ENCODE assay signal across 1 cellular context in the genomic region with DNA sequence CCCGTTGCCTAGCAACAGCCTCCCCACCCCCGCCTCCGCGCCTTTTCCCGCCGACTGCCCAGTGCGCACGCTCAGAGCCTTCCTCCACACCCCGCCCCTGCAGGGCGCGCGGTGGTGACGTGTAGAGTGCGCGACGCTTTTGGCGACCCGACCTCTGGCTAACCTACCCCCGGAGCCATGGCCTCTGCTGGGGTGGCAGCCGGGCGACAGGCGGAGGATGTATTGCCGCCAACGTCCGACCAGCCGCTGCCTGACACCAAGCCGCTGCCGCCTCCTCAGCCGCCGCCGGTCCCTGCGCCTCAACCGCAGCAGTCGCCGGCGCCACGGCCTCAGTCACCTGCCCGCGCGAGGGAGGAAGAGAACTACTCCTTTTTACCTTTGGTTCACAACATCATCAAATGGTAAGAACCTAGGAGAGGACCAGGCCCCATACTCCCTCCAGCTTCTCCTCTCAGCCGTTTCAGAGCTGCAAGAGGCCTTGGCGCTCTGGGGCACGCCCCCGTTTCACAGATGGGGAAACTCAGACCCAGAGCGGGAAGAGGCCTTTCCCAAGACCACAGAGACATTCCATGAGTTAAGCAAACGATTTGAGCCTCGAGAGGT.
TF ChIP-seq lines count a peak whose summit lies in the region.

A gene with protein sequence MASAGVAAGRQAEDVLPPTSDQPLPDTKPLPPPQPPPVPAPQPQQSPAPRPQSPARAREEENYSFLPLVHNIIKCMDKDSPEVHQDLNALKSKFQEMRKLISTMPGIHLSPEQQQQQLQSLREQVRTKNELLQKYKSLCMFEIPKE (plus strand): TSS at position 136 of the 603 bp plus-strand sequence. CDS start 42 bp downstream, at position 178.

TF ChIP-seq in HepG2, 621 proteins besides CTCF, POLR2A, EP300 and RAD21 (continued from another document and continues in another):
- TF ChIP-seq, protein P1, sequence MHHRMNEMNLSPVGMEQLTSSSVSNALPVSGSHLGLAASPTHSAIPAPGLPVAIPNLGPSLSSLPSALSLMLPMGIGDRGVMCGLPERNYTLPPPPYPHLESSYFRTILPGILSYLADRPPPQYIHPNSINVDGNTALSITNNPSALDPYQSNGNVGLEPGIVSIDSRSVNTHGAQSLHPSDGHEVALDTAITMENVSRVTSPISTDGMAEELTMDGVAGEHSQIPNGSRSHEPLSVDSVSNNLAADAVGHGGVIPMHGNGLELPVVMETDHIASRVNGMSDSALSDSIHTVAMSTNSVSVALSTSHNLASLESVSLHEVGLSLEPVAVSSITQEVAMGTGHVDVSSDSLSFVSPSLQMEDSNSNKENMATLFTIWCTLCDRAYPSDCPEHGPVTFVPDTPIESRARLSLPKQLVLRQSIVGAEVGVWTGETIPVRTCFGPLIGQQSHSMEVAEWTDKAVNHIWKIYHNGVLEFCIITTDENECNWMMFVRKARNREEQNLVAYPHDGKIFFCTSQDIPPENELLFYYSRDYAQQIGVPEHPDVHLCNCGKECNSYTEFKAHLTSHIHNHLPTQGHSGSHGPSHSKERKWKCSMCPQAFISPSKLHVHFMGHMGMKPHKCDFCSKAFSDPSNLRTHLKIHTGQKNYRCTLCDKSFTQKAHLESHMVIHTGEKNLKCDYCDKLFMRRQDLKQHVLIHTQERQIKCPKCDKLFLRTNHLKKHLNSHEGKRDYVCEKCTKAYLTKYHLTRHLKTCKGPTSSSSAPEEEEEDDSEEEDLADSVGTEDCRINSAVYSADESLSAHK (CRISPR knock-in tag; IDR thresholded peaks at IDR 0.05; ENCODE audit: borderline replicate concordance): no peak
- TF ChIP-seq ZNF737 (CRISPR knock-in tag; IDR thresholded peaks at IDR 0.05; ENCODE audit: borderline replicate concordance): 0 out of 2 replicates have a peak, but pooled peaks have one; percentile 63
- TF ChIP-seq GPN1 (CRISPR knock-in tag; IDR thresholded peaks at IDR 0.05; ENCODE audit: borderline replicate concordance): 0 out of 2 replicates have a peak, but pooled peaks have one; percentile 42
- peak; percentile 97 for TF ChIP-seq CREB1 (IDR thresholded peaks at IDR 0.05)
- TF ChIP-seq CREB1 (CRISPR knock-in tag; IDR thresholded peaks at IDR 0.05): peak; percentile 99
- peak; percentile 97 for TF ChIP-seq ZSCAN25 (CRISPR knock-in tag; IDR thresholded peaks at IDR 0.05)
- TF ChIP-seq HOXA3 (CRISPR knock-in tag; IDR thresholded peaks at IDR 0.05): peak; percentile 96
- peak; percentile 47 for TF ChIP-seq BCL6 (CRISPR knock-in tag; IDR thresholded peaks at IDR 0.05)
- peak; percentile 84; the same call in 1 of the 2 replicates for TF ChIP-seq ZZZ3 (CRISPR knock-in tag; IDR thresholded peaks at IDR 0.05; ENCODE audit: borderline replicate concordance)
- peak; percentile 49; the same call in 1 of the 2 replicates for TF ChIP-seq ZNF331 (CRISPR knock-in tag; IDR thresholded peaks at IDR 0.05)
- TF ChIP-seq BRCA1 (CRISPR knock-in tag; IDR thresholded peaks at IDR 0.05): 0 out of 2 replicates have a peak, but pooled peaks have one; percentile 46
- peak; percentile 90; the same call in 1 of the 2 replicates for TF ChIP-seq ARHGAP35 (CRISPR knock-in tag; IDR thresholded peaks at IDR 0.05; ENCODE audit: borderline replicate concordance)
- TF ChIP-seq, protein P2, sequence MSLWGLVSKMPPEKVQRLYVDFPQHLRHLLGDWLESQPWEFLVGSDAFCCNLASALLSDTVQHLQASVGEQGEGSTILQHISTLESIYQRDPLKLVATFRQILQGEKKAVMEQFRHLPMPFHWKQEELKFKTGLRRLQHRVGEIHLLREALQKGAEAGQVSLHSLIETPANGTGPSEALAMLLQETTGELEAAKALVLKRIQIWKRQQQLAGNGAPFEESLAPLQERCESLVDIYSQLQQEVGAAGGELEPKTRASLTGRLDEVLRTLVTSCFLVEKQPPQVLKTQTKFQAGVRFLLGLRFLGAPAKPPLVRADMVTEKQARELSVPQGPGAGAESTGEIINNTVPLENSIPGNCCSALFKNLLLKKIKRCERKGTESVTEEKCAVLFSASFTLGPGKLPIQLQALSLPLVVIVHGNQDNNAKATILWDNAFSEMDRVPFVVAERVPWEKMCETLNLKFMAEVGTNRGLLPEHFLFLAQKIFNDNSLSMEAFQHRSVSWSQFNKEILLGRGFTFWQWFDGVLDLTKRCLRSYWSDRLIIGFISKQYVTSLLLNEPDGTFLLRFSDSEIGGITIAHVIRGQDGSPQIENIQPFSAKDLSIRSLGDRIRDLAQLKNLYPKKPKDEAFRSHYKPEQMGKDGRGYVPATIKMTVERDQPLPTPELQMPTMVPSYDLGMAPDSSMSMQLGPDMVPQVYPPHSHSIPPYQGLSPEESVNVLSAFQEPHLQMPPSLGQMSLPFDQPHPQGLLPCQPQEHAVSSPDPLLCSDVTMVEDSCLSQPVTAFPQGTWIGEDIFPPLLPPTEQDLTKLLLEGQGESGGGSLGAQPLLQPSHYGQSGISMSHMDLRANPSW (CRISPR knock-in tag; IDR thresholded peaks at IDR 0.05; ENCODE audit: borderline replicate concordance): peak; percentile 39; the same call in 1 of the 2 replicates
- peak; percentile 90; the same call in 1 of the 2 replicates for TF ChIP-seq KAT7 (CRISPR knock-in tag; IDR thresholded peaks at IDR 0.05; ENCODE audit: borderline replicate concordance)
- TF ChIP-seq MED1 (CRISPR knock-in tag; IDR thresholded peaks at IDR 0.05): peak; percentile 65
- TF ChIP-seq HDAC6 (IDR thresholded peaks at IDR 0.05; ENCODE audit: low read depth, low read length): no peak
- peak; percentile 43; the same call in 1 of the 2 replicates for TF ChIP-seq RFX1 (IDR thresholded peaks at IDR 0.05)
- peak; percentile 81; the same call in 1 of the 2 replicates for TF ChIP-seq CBFB (CRISPR knock-in tag; IDR thresholded peaks at IDR 0.05)
- TF ChIP-seq ZNF547 (CRISPR knock-in tag; IDR thresholded peaks at IDR 0.05): no peak
- no peak for TF ChIP-seq ZNF160 (CRISPR knock-in tag; IDR thresholded peaks at IDR 0.05)
- TF ChIP-seq SOX6 (IDR thresholded peaks at IDR 0.05): no peak
- peak; percentile 26; the same call in 1 of the 2 replicates for TF ChIP-seq SOX6 (CRISPR knock-in tag; IDR thresholded peaks at IDR 0.05)
- TF ChIP-seq IRF2 (CRISPR knock-in tag; IDR thresholded peaks at IDR 0.05): 0 out of 2 replicates have a peak, but pooled peaks have one; percentile 55
- TF ChIP-seq HCFC1 (IDR thresholded peaks at IDR 0.05; ENCODE audit: low read depth, low read length): peak; percentile 76
- no peak for TF ChIP-seq ZFP1 (CRISPR knock-in tag; IDR thresholded peaks at IDR 0.05)
- peak; percentile 77; the same call in 1 of the 2 replicates for TF ChIP-seq SNAPC2 (CRISPR knock-in tag; IDR thresholded peaks at IDR 0.05)
- peak; percentile 66; the same call in 1 of the 2 replicates for TF ChIP-seq DNMT1 (CRISPR knock-in tag; IDR thresholded peaks at IDR 0.05)
- peak; percentile 42; the same call in 1 of the 2 replicates for TF ChIP-seq ZNF777 (CRISPR knock-in tag; IDR thresholded peaks at IDR 0.05)
- TF ChIP-seq ZNF879 (CRISPR knock-in tag; IDR thresholded peaks at IDR 0.05): 0 out of 2 replicates have a peak, but pooled peaks have one; percentile 27
- TF ChIP-seq, protein P3, sequence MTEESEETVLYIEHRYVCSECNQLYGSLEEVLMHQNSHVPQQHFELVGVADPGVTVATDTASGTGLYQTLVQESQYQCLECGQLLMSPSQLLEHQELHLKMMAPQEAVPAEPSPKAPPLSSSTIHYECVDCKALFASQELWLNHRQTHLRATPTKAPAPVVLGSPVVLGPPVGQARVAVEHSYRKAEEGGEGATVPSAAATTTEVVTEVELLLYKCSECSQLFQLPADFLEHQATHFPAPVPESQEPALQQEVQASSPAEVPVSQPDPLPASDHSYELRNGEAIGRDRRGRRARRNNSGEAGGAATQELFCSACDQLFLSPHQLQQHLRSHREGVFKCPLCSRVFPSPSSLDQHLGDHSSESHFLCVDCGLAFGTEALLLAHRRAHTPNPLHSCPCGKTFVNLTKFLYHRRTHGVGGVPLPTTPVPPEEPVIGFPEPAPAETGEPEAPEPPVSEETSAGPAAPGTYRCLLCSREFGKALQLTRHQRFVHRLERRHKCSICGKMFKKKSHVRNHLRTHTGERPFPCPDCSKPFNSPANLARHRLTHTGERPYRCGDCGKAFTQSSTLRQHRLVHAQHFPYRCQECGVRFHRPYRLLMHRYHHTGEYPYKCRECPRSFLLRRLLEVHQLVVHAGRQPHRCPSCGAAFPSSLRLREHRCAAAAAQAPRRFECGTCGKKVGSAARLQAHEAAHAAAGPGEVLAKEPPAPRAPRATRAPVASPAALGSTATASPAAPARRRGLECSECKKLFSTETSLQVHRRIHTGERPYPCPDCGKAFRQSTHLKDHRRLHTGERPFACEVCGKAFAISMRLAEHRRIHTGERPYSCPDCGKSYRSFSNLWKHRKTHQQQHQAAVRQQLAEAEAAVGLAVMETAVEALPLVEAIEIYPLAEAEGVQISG (CRISPR knock-in tag; IDR thresholded peaks at IDR 0.05): peak; percentile 72
- no peak for TF ChIP-seq ZFP36 (IDR thresholded peaks at IDR 0.05; ENCODE audit: borderline replicate concordance, low read depth, low read length, partially characterized antibody)
- peak; percentile 92 for TF ChIP-seq ZFX (CRISPR knock-in tag; IDR thresholded peaks at IDR 0.05; ENCODE audit: low read depth)
- 0 out of 2 replicates have a peak, but pooled peaks have one; percentile 73 for TF ChIP-seq SALL1 (CRISPR knock-in tag; IDR thresholded peaks at IDR 0.05)
- no peak for TF ChIP-seq SP140L (CRISPR knock-in tag; IDR thresholded peaks at IDR 0.05; ENCODE audit: borderline replicate concordance)
- peak; percentile 56; the same call in 1 of the 2 replicates for TF ChIP-seq ZNF598 (CRISPR knock-in tag; IDR thresholded peaks at IDR 0.05; ENCODE audit: borderline replicate concordance)
- TF ChIP-seq SMAD3 (CRISPR knock-in tag; IDR thresholded peaks at IDR 0.05): peak; percentile 56
- TF ChIP-seq, protein P4, sequence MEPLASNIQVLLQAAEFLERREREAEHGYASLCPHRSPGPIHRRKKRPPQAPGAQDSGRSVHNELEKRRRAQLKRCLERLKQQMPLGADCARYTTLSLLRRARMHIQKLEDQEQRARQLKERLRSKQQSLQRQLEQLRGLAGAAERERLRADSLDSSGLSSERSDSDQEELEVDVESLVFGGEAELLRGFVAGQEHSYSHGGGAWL (CRISPR knock-in tag; IDR thresholded peaks at IDR 0.05): peak; percentile 59
- TF ChIP-seq SIN3A (IDR thresholded peaks at IDR 0.05; ENCODE audit: borderline replicate concordance, low read depth, low read length): no peak
- 0 out of 2 replicates have a peak, but pooled peaks have one; percentile 35 for TF ChIP-seq ARNTL (CRISPR knock-in tag; IDR thresholded peaks at IDR 0.05)
- TF ChIP-seq ZNF761 (CRISPR knock-in tag; conservative IDR thresholded peaks at IDR 0.05): peak; percentile 35; the same call in 1 of the 2 replicates
- TF ChIP-seq REPIN1 (CRISPR knock-in tag; IDR thresholded peaks at IDR 0.05; ENCODE audit: borderline replicate concordance, low read depth): peak; percentile 82
- TF ChIP-seq, protein P5, sequence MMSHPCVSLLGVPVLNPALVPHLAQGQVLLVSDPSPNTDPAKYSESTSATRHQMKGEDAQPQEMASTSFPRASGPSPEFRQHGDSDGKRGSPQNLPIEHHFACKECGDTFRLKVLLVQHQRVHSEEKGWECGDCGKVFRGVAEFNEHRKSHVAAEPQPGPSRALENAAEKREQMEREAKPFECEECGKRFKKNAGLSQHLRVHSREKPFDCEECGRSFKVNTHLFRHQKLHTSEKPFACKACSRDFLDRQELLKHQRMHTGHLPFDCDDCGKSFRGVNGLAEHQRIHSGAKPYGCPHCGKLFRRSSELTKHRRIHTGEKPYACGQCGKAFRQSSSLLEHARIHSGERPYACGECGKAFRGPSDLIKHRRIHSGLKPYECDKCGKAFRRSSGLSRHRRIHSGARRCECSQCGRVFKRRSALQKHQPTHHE (CRISPR knock-in tag; IDR thresholded peaks at IDR 0.05; ENCODE audit: borderline replicate concordance): no peak
- 0 out of 2 replicates have a peak, but pooled peaks have one; percentile 27 for TF ChIP-seq ISL2 (CRISPR knock-in tag; IDR thresholded peaks at IDR 0.05)
- TF ChIP-seq, protein P6, sequence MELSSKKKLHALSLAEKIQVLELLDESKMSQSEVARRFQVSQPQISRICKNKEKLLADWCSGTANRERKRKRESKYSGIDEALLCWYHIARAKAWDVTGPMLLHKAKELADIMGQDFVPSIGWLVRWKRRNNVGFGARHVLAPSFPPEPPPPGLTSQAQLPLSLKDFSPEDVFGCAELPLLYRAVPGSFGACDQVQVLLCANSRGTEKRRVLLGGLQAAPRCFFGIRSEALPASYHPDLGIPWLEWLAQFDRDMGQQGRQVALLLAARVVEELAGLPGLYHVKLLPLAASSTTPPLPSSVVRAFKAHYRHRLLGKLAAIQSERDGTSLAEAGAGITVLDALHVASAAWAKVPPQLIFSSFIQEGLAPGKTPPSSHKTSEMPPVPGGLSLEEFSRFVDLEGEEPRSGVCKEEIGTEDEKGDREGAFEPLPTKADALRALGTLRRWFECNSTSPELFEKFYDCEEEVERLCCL (CRISPR knock-in tag; IDR thresholded peaks at IDR 0.05; ENCODE audit: borderline replicate concordance): no peak
- 0 out of 2 replicates have a peak, but pooled peaks have one; percentile 33 for TF ChIP-seq ZNF619 (CRISPR knock-in tag; IDR thresholded peaks at IDR 0.05)
- TF ChIP-seq, protein P7, sequence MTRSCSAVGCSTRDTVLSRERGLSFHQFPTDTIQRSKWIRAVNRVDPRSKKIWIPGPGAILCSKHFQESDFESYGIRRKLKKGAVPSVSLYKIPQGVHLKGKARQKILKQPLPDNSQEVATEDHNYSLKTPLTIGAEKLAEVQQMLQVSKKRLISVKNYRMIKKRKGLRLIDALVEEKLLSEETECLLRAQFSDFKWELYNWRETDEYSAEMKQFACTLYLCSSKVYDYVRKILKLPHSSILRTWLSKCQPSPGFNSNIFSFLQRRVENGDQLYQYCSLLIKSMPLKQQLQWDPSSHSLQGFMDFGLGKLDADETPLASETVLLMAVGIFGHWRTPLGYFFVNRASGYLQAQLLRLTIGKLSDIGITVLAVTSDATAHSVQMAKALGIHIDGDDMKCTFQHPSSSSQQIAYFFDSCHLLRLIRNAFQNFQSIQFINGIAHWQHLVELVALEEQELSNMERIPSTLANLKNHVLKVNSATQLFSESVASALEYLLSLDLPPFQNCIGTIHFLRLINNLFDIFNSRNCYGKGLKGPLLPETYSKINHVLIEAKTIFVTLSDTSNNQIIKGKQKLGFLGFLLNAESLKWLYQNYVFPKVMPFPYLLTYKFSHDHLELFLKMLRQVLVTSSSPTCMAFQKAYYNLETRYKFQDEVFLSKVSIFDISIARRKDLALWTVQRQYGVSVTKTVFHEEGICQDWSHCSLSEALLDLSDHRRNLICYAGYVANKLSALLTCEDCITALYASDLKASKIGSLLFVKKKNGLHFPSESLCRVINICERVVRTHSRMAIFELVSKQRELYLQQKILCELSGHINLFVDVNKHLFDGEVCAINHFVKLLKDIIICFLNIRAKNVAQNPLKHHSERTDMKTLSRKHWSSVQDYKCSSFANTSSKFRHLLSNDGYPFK (CRISPR knock-in tag; IDR thresholded peaks at IDR 0.05; ENCODE audit: borderline replicate concordance): peak; percentile 90
- no peak for TF ChIP-seq KLF15 (CRISPR knock-in tag; IDR thresholded peaks at IDR 0.05; ENCODE audit: borderline replicate concordance)
- TF ChIP-seq PHF5A (CRISPR knock-in tag; IDR thresholded peaks at IDR 0.05; ENCODE audit: low read depth, unreplicated experiment): no peak
- TF ChIP-seq, protein P8, sequence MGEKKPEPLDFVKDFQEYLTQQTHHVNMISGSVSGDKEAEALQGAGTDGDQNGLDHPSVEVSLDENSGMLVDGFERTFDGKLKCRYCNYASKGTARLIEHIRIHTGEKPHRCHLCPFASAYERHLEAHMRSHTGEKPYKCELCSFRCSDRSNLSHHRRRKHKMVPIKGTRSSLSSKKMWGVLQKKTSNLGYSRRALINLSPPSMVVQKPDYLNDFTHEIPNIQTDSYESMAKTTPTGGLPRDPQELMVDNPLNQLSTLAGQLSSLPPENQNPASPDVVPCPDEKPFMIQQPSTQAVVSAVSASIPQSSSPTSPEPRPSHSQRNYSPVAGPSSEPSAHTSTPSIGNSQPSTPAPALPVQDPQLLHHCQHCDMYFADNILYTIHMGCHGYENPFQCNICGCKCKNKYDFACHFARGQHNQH (CRISPR knock-in tag; IDR thresholded peaks at IDR 0.05): peak; percentile 72; the same call in 1 of the 2 replicates
